In genomic region chr11:70364745-70365535, GRCh38 we compare ENCODE assay signal across 10 cellular contexts. TPM values are rescaled to one million over a fixed set of nuclear protein-coding genes. Genes with fewer than 3 reads are reported as not detected.
A peak's percentile ranks its signal among the peaks of the same experiment; 100 is the strongest.
DNase-seq lines count a peak whose midpoint lies in the region; ATAC-seq, FAIRE-seq and TF ChIP-seq lines count a peak whose summit lies in the region.
"Had no signal": no experiment of that assay in that cellular context is flagged by ENCODE, and none has a peak within 500 bp of the region (broad histone marks: within the 10 kb centered on the region; RNA-seq: fewer than 3 reads in every experiment).

No MANE protein-coding gene starts in this region.

- peak overlapping the region; percentile 55 to 62 for H3K27ac ChIP-seq in ascending aorta
- H3K27ac ChIP-seq in left lung = no peak overlapping the region

- H3K36me3 Mint-ChIP-seq in activated CD4-positive, alpha-beta T cell treated with anti-CD3 and anti-CD28 coated beads, Interleukin-2, amount 10 ng/mL, durations not matched to agents 24 days and 14 days (ENCODE audit: low read depth) = peaks cover 49% of the 10 kb centered on the region

- no peak for ATAC-seq in GM18520 (IDR thresholded peaks at IDR 0.05; ENCODE audit: unreplicated experiment)
- ATAC-seq in HG02884 (IDR thresholded peaks at IDR 0.05; ENCODE audit: unreplicated experiment) = no peak
- no peak for ATAC-seq in left lung
- ATAC-seq in GM21423 (IDR thresholded peaks at IDR 0.05; ENCODE audit: unreplicated experiment) = no peak

- peak; percentile 64 for FAIRE-seq in GM12891 (lab: Jason Lieb, UNC)

- peaks cover 4 to 6% of the 10 kb centered on the region in 2 donors for H3K36me3 ChIP-seq in ascending aorta
- H3K36me3 ChIP-seq in left lung = peaks cover 0 to 80% of the 10 kb centered on the region in 2 donors

- H3K27me3 ChIP-seq in ascending aorta (no peaks in the 10 kb centered on the region), left lung (no peaks in the 10 kb centered on the region)

- peaks cover 7 to 21% of the 10 kb centered on the region in 2 donors for H3K4me1 ChIP-seq in ascending aorta
- H3K4me1 ChIP-seq in left lung = no peaks in the 10 kb centered on the region

- peak overlapping the region; percentile 97 for H3K27ac Mint-ChIP-seq in activated CD4-positive, alpha-beta T cell treated with anti-CD3 and anti-CD28 coated beads, Interleukin-2, amount 10 ng/mL, durations not matched to agents 24 days and 14 days

- TF ChIP-seq CTCF in ascending aorta (IDR thresholded peaks at IDR 0.05) = no peak
- TF ChIP-seq CTCF in left lung (IDR thresholded peaks at IDR 0.05) = no peak

- H3K4me3 ChIP-seq in ascending aorta = peak overlapping the region in 1 of 2 donors; percentile 35
- no peak overlapping the region for H3K4me3 ChIP-seq in left lung

- peak overlapping the region; percentile 79 for H3K4me3 Mint-ChIP-seq in activated CD4-positive, alpha-beta T cell treated with anti-CD3 and anti-CD28 coated beads, Interleukin-2, amount 10 ng/mL, durations not matched to agents 24 days and 14 days
- H3K4me3 Mint-ChIP-seq: brain had no signal

- intact Hi-C loops in activated CD4-positive, alpha-beta T cell treated with anti-CD3 and anti-CD28 coated beads, Interleukin-2, amount 10 ng/mL, durations not matched to agents 24 days and 14 days (cut with micrococcal nuclease) = loop anchor here (1.0 to 2.0 kb wide), 3 partner anchors 33 to 162 kb away; partner anchors contain the start of genes CTTN, FADD and PPFIA1
- intact Hi-C loops in ascending aorta (cut with DNase I) (no loop called here), left lung (cut with DNase I) (no loop called here)

- H3K27me3 Mint-ChIP-seq in activated CD4-positive, alpha-beta T cell treated with anti-CD3 and anti-CD28 coated beads, Interleukin-2, amount 10 ng/mL, durations not matched to agents 24 days and 14 days = no peaks in the 10 kb centered on the region
- H3K27me3 Mint-ChIP-seq: brain had no signal

- no peak for TF ChIP-seq POLR2A in GM12891 (IDR thresholded peaks at IDR 0.05; ENCODE audit: low read depth, low read length)

- no peaks in the 10 kb centered on the region for H3K9me3 ChIP-seq in ascending aorta
- H3K9me3 ChIP-seq in left lung = no peaks in the 10 kb centered on the region

- DNase-seq in GM12891 (ENCODE audit: insufficient read length, low spot score) (no peak), ascending aorta (ENCODE audit: low spot score in 2 of 2) (no peak), left lung (no peak)
- DNase-seq in activated CD4-positive, alpha-beta T cell treated with anti-CD3 and anti-CD28 coated beads, Interleukin-2, amount 10 ng/mL, durations not matched to agents 24 days and 14 days = peak; percentile 91
- DNase-seq in stimulated activated CD4-positive, alpha-beta T cell treated with anti-CD3 and anti-CD28 coated beads, TNF-alpha, amount 100 ng/mL, for 4 hours (ENCODE audit: low read depth in 3 of 3) = peak; percentile 15 to 49 (median 31)
- DNase-seq: NCI-H524 had no signal

- H3K4me1 Mint-ChIP-seq in activated CD4-positive, alpha-beta T cell treated with anti-CD3 and anti-CD28 coated beads, Interleukin-2, amount 10 ng/mL, durations not matched to agents 24 days and 14 days = peaks cover 25% of the 10 kb centered on the region
- H3K4me1 Mint-ChIP-seq: brain had no signal

- H3K9me3 Mint-ChIP-seq in activated CD4-positive, alpha-beta T cell treated with anti-CD3 and anti-CD28 coated beads, Interleukin-2, amount 10 ng/mL, durations not matched to agents 24 days and 14 days = no peaks in the 10 kb centered on the region
- H3K9me3 Mint-ChIP-seq: brain had no signal

TF ChIP-seq in GM12891, 5 proteins besides CTCF, POLR2A, EP300 and RAD21:
- no peak for TF ChIP-seq POLR2AphosphoS5 (IDR thresholded peaks at IDR 0.05; ENCODE audit: low read depth, low read length)
- TF ChIP-seq SPI1 (IDR thresholded peaks at IDR 0.05; ENCODE audit: low read depth, low read length) = no peak
- no peak for TF ChIP-seq PAX5 (IDR thresholded peaks at IDR 0.05; ENCODE audit: insufficient read depth, low read length, severe bottlenecking)
- TF ChIP-seq POU2F2 (IDR thresholded peaks at IDR 0.05; ENCODE audit: low read depth, low read length) = no peak
- no peak for TF ChIP-seq TAF1 (IDR thresholded peaks at IDR 0.05; ENCODE audit: low read depth, low read length)

RNA-seq across cellular contexts. Expression of gene CTTN, which starts 33.4 kb away (rescaled TPM):
- polyA plus RNA-seq in GM12891 (2012; ENCODE audit: low read depth, missing spikeins) = 27.9 TPM
- 56.7 and 57.0 TPM in 2 replicates for total RNA-seq in activated CD4-positive, alpha-beta T cell treated with anti-CD3 and anti-CD28 coated beads, Interleukin-2, amount 10 ng/mL, durations not matched to agents 24 days and 14 days
- 166 TPM for total RNA-seq in ascending aorta
- total RNA-seq in left lung = 100 to 1,000 TPM; 199 to 242 TPM

Comparison
In these comparisons a context has a peak if more than half of its experiments do, and no peak if none do; other contexts are left out.
1. DNase-seq: peak in activated CD4-positive, alpha-beta T cell treated with anti-CD3 and anti-CD28 coated beads, Interleukin-2, amount 10 ng/mL, durations not matched to agents 24 days and 14 days (single experiment) and stimulated activated CD4-positive, alpha-beta T cell treated with anti-CD3 and anti-CD28 coated beads, TNF-alpha, amount 100 ng/mL, for 4 hours (3 of 3); none in GM12891 (single experiment), ascending aorta (0 of 2) and left lung (0 of 2).
2. H3K27ac ChIP-seq: peak in ascending aorta (2 of 2); none in left lung (0 of 2).